1 cellular context compared by ENCODE assay signal in genomic region chr2:218291934-218292699, GRCh38.
TF ChIP-seq lines count a peak whose summit lies in the region.

A gene with protein sequence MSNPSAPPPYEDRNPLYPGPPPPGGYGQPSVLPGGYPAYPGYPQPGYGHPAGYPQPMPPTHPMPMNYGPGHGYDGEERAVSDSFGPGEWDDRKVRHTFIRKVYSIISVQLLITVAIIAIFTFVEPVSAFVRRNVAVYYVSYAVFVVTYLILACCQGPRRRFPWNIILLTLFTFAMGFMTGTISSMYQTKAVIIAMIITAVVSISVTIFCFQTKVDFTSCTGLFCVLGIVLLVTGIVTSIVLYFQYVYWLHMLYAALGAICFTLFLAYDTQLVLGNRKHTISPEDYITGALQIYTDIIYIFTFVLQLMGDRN (minus strand): TSS chr2:218292503. CDS start chr2:218282141, 10,362 bp downstream.

TF ChIP-seq in HEK293, 187 proteins besides CTCF, POLR2A, EP300 and RAD21 (continued from another document):
- 0 out of 2 replicates have a peak, but pooled peaks have one; percentile 19 for TF ChIP-seq PBX3 (CRISPR knock-in tag; IDR thresholded peaks at IDR 0.05)
- TF ChIP-seq, protein P1, sequence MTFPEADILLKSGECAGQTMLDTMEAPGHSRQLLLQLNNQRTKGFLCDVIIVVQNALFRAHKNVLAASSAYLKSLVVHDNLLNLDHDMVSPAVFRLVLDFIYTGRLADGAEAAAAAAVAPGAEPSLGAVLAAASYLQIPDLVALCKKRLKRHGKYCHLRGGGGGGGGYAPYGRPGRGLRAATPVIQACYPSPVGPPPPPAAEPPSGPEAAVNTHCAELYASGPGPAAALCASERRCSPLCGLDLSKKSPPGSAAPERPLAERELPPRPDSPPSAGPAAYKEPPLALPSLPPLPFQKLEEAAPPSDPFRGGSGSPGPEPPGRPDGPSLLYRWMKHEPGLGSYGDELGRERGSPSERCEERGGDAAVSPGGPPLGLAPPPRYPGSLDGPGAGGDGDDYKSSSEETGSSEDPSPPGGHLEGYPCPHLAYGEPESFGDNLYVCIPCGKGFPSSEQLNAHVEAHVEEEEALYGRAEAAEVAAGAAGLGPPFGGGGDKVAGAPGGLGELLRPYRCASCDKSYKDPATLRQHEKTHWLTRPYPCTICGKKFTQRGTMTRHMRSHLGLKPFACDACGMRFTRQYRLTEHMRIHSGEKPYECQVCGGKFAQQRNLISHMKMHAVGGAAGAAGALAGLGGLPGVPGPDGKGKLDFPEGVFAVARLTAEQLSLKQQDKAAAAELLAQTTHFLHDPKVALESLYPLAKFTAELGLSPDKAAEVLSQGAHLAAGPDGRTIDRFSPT (tag by site-specific recombination; IDR thresholded peaks at IDR 0.05) = peak; percentile 34; the same call in 1 of the 2 replicates
- no peak for TF ChIP-seq RBAK (tag by site-specific recombination; IDR thresholded peaks at IDR 0.05)
- TF ChIP-seq ZNF660 (tag by site-specific recombination; IDR thresholded peaks at IDR 0.05) = peak; percentile 40; the same call in 1 of the 2 replicates
- 0 out of 2 replicates have a peak, but pooled peaks have one; percentile 49 for TF ChIP-seq ZSCAN30 (tag by site-specific recombination; IDR thresholded peaks at IDR 0.05)
